39 cellular contexts compared by ENCODE assay signal in genomic region chr13:78426183-78426582, GRCh38.
"Had no signal": no experiment of that assay in that cellular context is flagged by ENCODE, and none has a peak within 500 bp of the region (broad histone marks: within the 10 kb centered on the region; RNA-seq: fewer than 3 reads in every experiment).

No MANE protein-coding gene starts in this region.

- H3K27ac ChIP-seq: adrenal gland, ascending aorta, body of pancreas, brain microvascular endothelial cell, breast epithelium, cardiac muscle cell had no signal

- H3K36me3 Mint-ChIP-seq: activated naive CD4-positive, alpha-beta T cell treated with anti-CD3 and anti-CD28 coated beads, Interleukin-2, amount 10 ng/mL, durations not matched to agents 7 days and 5 days; activated naive CD4-positive, alpha-beta T cell treated with anti-CD3 and anti-CD28 coated beads, Interleukin-2, amount 50 U/mL, for 24 hours; activated naive CD4-positive, alpha-beta T cell treated with anti-CD3 and anti-CD28 coated beads, Interleukin-2, amount 50 U/mL, for 72 hours; activated naive CD8-positive, alpha-beta T cell; activated naive CD8-positive, alpha-beta T cell treated with anti-CD3 and anti-CD28 coated beads for 36 hours; activated naive CD8-positive, alpha-beta T cell treated with anti-CD3 and anti-CD28 coated beads, Interleukin-2, amount 10 ng/mL, durations not matched to agents 7 days and 5 days; brain had no signal

- H3K9me3 ChIP-seq: adrenal gland, ascending aorta, body of pancreas, breast epithelium had no signal

- H3K9me3 Mint-ChIP-seq: activated naive CD4-positive, alpha-beta T cell treated with anti-CD3 and anti-CD28 coated beads for 36 hours; activated naive CD4-positive, alpha-beta T cell treated with anti-CD3 and anti-CD28 coated beads, Interleukin-2, amount 10 ng/mL, durations not matched to agents 7 days and 5 days; activated naive CD4-positive, alpha-beta T cell treated with anti-CD3 and anti-CD28 coated beads, Interleukin-2, amount 50 U/mL, for 24 hours; activated naive CD8-positive, alpha-beta T cell treated with anti-CD3 and anti-CD28 coated beads for 36 hours; activated naive CD8-positive, alpha-beta T cell treated with anti-CD3 and anti-CD28 coated beads, Interleukin-2, amount 10 ng/mL, durations not matched to agents 7 days and 5 days; activated naive CD8-positive, alpha-beta T cell treated with anti-CD3 and anti-CD28 coated beads, Interleukin-2, amount 50 U/mL, for 24 hours; activated T-cell treated with anti-CD3 and anti-CD28 coated beads, Interleukin-2, amount 50 U/mL, for 4 hours; activated T-helper 1 cell treated with anti-CD3 and anti-CD28 coated beads, Interleukin-12 subunit alpha, Interleukin-12 subunit beta, Interleukin-2, Interleukin-4 antibody, amounts not matched to agents 30 ng/mL and 10 ng/mL and 1 ng/mL, durations not matched to agents 14 hours and 24 hours and 36 hours; activated T-helper 2 cell treated with anti-CD3 and anti-CD28 coated beads, Interferon-gamma antibody, Interleukin-2, Interleukin-4, amounts not matched to agents 10 μg/mL and 5 μg/mL and 100 μg/mL, durations not matched to agents 14 hours and 24 hours and 36 hours; brain had no signal

- FAIRE-seq: astrocyte, bronchial epithelial cell had no signal

- DNase-seq: activated effector memory CD4-positive, alpha-beta T cell treated with anti-CD3 and anti-CD28 coated beads, Interleukin-2, amount 50 U/mL, for 16 hours; activated effector memory CD4-positive, alpha-beta T cell treated with Interleukin-2 at 50 U/mL for 16 hours; activated gamma-delta T cell; activated gamma-delta T cell treated with Interleukin-2 at 50 U/mL for 16 hours; activated naive CD4-positive, alpha-beta T cell; activated naive CD4-positive, alpha-beta T cell treated with anti-CD3 and anti-CD28 coated beads for 36 hours; activated naive CD4-positive, alpha-beta T cell treated with anti-CD3 and anti-CD28 coated beads, Interleukin-2, amount 10 ng/mL, durations not matched to agents 7 days and 5 days; activated naive CD4-positive, alpha-beta T cell treated with anti-CD3 and anti-CD28 coated beads, Interleukin-2, amount 50 U/mL, for 16 hours; activated naive CD4-positive, alpha-beta T cell treated with Interleukin-2 at 50 U/mL for 16 hours; activated naive CD8-positive, alpha-beta T cell treated with anti-CD3 and anti-CD28 coated beads for 36 hours; activated naive CD8-positive, alpha-beta T cell treated with anti-CD3 and anti-CD28 coated beads, Interleukin-2, amount 10 ng/mL, durations not matched to agents 7 days and 5 days; activated naive CD8-positive, alpha-beta T cell treated with anti-CD3 and anti-CD28 coated beads, Interleukin-2, amount 50 U/mL, for 24 hours; activated T-cell treated with anti-CD3 and anti-CD28 coated beads, Interleukin-2, amount 50 U/mL, for 1 hour; activated T-cell treated with anti-CD3 and anti-CD28 coated beads, Interleukin-2, amount 50 U/mL, for 4 hours; activated T-cell treated with anti-CD3 and anti-CD28 coated beads, Interleukin-2, amount 50 U/mL, for 48 hours; activated T-cell treated with anti-CD3 and anti-CD28 coated beads, Interleukin-2, amount 50 U/mL, for 72 hours; adrenal gland; amniotic stem cell; amygdala; anterior cingulate cortex; aorta; body of pancreas; brain microvascular endothelial cell; caudate nucleus; central memory CD4-positive, alpha-beta T cell; cerebellar nuclear complex had no signal

- H3K27me3 ChIP-seq: adrenal gland, ascending aorta, body of pancreas, brain microvascular endothelial cell, breast epithelium, cardiac muscle cell had no signal

- H3K36me3 ChIP-seq: adrenal gland, ascending aorta, brain microvascular endothelial cell, breast epithelium, cardiac muscle cell had no signal

- H3K4me1 Mint-ChIP-seq: activated naive CD4-positive, alpha-beta T cell treated with anti-CD3 and anti-CD28 coated beads, Interleukin-2, amount 10 ng/mL, durations not matched to agents 7 days and 5 days; activated naive CD4-positive, alpha-beta T cell treated with anti-CD3 and anti-CD28 coated beads, Interleukin-2, amount 50 U/mL, for 24 hours; activated naive CD8-positive, alpha-beta T cell treated with anti-CD3 and anti-CD28 coated beads for 36 hours; activated naive CD8-positive, alpha-beta T cell treated with anti-CD3 and anti-CD28 coated beads, Interleukin-2, amount 10 ng/mL, durations not matched to agents 7 days and 5 days; activated naive CD8-positive, alpha-beta T cell treated with anti-CD3 and anti-CD28 coated beads, Interleukin-2, amount 50 U/mL, for 24 hours; activated T-helper 17 cell treated with anti-CD3 and anti-CD28 coated beads, Interleukin-2, amount 50 U/mL, for 72 hours; central memory CD8-positive, alpha-beta T cell had no signal

- H3K4me3 Mint-ChIP-seq: activated naive CD4-positive, alpha-beta T cell treated with anti-CD3 and anti-CD28 coated beads for 36 hours; activated naive CD4-positive, alpha-beta T cell treated with anti-CD3 and anti-CD28 coated beads, Interleukin-2, amount 10 ng/mL, durations not matched to agents 7 days and 5 days; activated naive CD4-positive, alpha-beta T cell treated with anti-CD3 and anti-CD28 coated beads, Interleukin-2, amount 50 U/mL, for 24 hours; activated naive CD8-positive, alpha-beta T cell; activated naive CD8-positive, alpha-beta T cell treated with anti-CD3 and anti-CD28 coated beads for 36 hours; activated naive CD8-positive, alpha-beta T cell treated with anti-CD3 and anti-CD28 coated beads, Interleukin-2, amount 10 ng/mL, durations not matched to agents 7 days and 5 days; activated naive CD8-positive, alpha-beta T cell treated with anti-CD3 and anti-CD28 coated beads, Interleukin-2, amount 50 U/mL, for 24 hours; activated T-cell treated with anti-CD3 and anti-CD28 coated beads, Interleukin-2, amount 50 U/mL, for 4 hours; activated T-cell treated with anti-CD3 and anti-CD28 coated beads, Interleukin-2, amount 50 U/mL, for 72 hours; activated T-helper 1 cell treated with anti-CD3 and anti-CD28 coated beads, Interleukin-12 subunit alpha, Interleukin-12 subunit beta, Interleukin-2, Interleukin-4 antibody, amounts not matched to agents 30 ng/mL and 10 ng/mL and 1 ng/mL, durations not matched to agents 14 hours and 24 hours and 36 hours; activated T-helper 17 cell treated with anti-CD3 and anti-CD28 coated beads, Interleukin-2, amount 50 U/mL, for 72 hours; brain; central memory CD8-positive, alpha-beta T cell had no signal

- ATAC-seq: activated naive CD4-positive, alpha-beta T cell treated with anti-CD3 and anti-CD28 coated beads, Interleukin-2, amount 50 U/mL, for 72 hours; activated naive CD8-positive, alpha-beta T cell treated with anti-CD3 and anti-CD28 coated beads, Interleukin-2, amount 50 U/mL, for 24 hours; activated T-cell treated with anti-CD3 and anti-CD28 coated beads, Interleukin-2, amount 50 U/mL, for 4 hours; activated T-cell treated with anti-CD3 and anti-CD28 coated beads, Interleukin-2, amount 50 U/mL, for 72 hours; activated T-helper 17 cell treated with anti-CD3 and anti-CD28 coated beads, Interleukin-2, amount 50 U/mL, for 72 hours; body of pancreas had no signal

- H3K27ac Mint-ChIP-seq: activated naive CD4-positive, alpha-beta T cell treated with anti-CD3 and anti-CD28 coated beads for 36 hours; activated naive CD4-positive, alpha-beta T cell treated with anti-CD3 and anti-CD28 coated beads, Interleukin-2, amount 10 ng/mL, durations not matched to agents 7 days and 5 days; activated naive CD4-positive, alpha-beta T cell treated with anti-CD3 and anti-CD28 coated beads, Interleukin-2, amount 50 U/mL, for 24 hours; activated naive CD4-positive, alpha-beta T cell treated with anti-CD3 and anti-CD28 coated beads, Interleukin-2, amount 50 U/mL, for 72 hours; activated naive CD8-positive, alpha-beta T cell; activated naive CD8-positive, alpha-beta T cell treated with anti-CD3 and anti-CD28 coated beads for 36 hours; activated naive CD8-positive, alpha-beta T cell treated with anti-CD3 and anti-CD28 coated beads, Interleukin-2, amount 10 ng/mL, durations not matched to agents 7 days and 5 days; activated naive CD8-positive, alpha-beta T cell treated with anti-CD3 and anti-CD28 coated beads, Interleukin-2, amount 50 U/mL, for 24 hours; activated T-cell treated with anti-CD3 and anti-CD28 coated beads, Interleukin-2, amount 50 U/mL, for 72 hours; activated T-helper 1 cell treated with anti-CD3 and anti-CD28 coated beads, Interleukin-12 subunit alpha, Interleukin-12 subunit beta, Interleukin-2, Interleukin-4 antibody, amounts not matched to agents 30 ng/mL and 10 ng/mL and 1 ng/mL, durations not matched to agents 14 hours and 24 hours and 36 hours; activated T-helper 17 cell treated with anti-CD3 and anti-CD28 coated beads, Interleukin-2, amount 50 U/mL, for 72 hours; activated T-helper 2 cell treated with anti-CD3 and anti-CD28 coated beads, Interferon-gamma antibody, Interleukin-2, Interleukin-4, amounts not matched to agents 10 μg/mL and 5 μg/mL and 100 μg/mL, durations not matched to agents 14 hours and 24 hours and 36 hours; brain had no signal

- H3K4me3 ChIP-seq: adrenal gland, ascending aorta, body of pancreas, breast epithelium, cardiac muscle cell had no signal

- H3K4me1 ChIP-seq: adrenal gland, ascending aorta, body of pancreas, breast epithelium had no signal

- H3K27me3 Mint-ChIP-seq: activated naive CD4-positive, alpha-beta T cell treated with anti-CD3 and anti-CD28 coated beads, Interleukin-2, amount 10 ng/mL, durations not matched to agents 7 days and 5 days; activated naive CD8-positive, alpha-beta T cell treated with anti-CD3 and anti-CD28 coated beads, Interleukin-2, amount 10 ng/mL, durations not matched to agents 7 days and 5 days had no signal
